ENCODE assay signal across 10 cellular contexts in the genomic region with DNA sequence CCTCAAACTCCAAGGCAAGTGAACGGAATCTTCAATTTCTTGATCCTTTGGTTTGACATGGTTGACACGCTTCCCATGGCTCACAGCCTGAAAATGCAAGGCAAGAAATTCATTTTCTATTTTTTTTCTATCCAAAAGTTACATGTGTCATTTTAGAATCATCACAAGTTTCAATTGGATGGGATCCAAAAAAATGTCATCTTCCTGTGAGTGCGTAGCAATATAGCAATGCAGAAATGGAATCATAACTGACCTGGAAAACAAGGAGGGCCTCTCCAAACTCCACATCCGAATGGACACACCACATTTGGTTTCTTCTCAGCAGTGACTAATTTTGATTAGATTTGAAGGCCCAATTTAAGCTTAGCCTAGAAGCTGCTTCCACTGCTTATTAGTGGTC.
DNase-seq lines count a peak whose midpoint lies in the region; ATAC-seq, FAIRE-seq and TF ChIP-seq lines count a peak whose summit lies in the region.
"Had no signal": no experiment of that assay in that cellular context is flagged by ENCODE, and none has a peak within 500 bp of the region (broad histone marks: within the 10 kb centered on the region; RNA-seq: fewer than 3 reads in every experiment).

No MANE protein-coding gene starts in this region.

- H3K4me3 ChIP-seq in SK-N-MC (no peak overlapping the region), keratinocyte (ENCODE audit: control insufficient read depth in 2 of 3, extremely low read depth in 1 of 3, insufficient read depth in 2 of 3, low read depth in 1 of 3, low read length in 3 of 3) (no peak overlapping the region), GM23338 (no peak overlapping the region)
- H3K4me3 ChIP-seq: SJSA1 had no signal

- H3K36me3 ChIP-seq in SK-N-MC (ENCODE audit: insufficient read depth, low read length) (no peaks in the 10 kb centered on the region), keratinocyte (ENCODE audit: control insufficient read depth in 2 of 2, extremely low read depth in 1 of 2, insufficient read depth in 2 of 2, low read length in 2 of 2) (no peaks in the 10 kb centered on the region), GM23338 (ENCODE audit: insufficient read depth) (no peaks in the 10 kb centered on the region)
- H3K36me3 ChIP-seq: SJSA1 had no signal

- H3K9me3 ChIP-seq in SK-N-MC (ENCODE audit: low read depth, low read length) = no peaks in the 10 kb centered on the region
- H3K9me3 ChIP-seq in keratinocyte (ENCODE audit: control insufficient read depth, low read depth, low read length) = no peaks in the 10 kb centered on the region
- H3K9me3 ChIP-seq: SJSA1 had no signal

- H3K9me3 Mint-ChIP-seq in GM23338 = no peaks in the 10 kb centered on the region

- dilution Hi-C loops in keratinocyte (cut with MboI; ENCODE audit: extremely low pct_ligation_motif_present, low sequenced_read_pairs) = no loop called here

- H4K20me1 ChIP-seq in keratinocyte (ENCODE audit: control insufficient read depth, extremely low read depth, insufficient read depth, low read length) (no peaks in the 10 kb centered on the region), GM23338 (replicated peaks; ENCODE audit: insufficient read depth) (no peaks in the 10 kb centered on the region)

- H3K4me1 ChIP-seq in keratinocyte (ENCODE audit: control insufficient read depth, extremely low read depth, insufficient read depth, low read length) = peaks cover 23% of the 10 kb centered on the region
- peaks cover 15% of the 10 kb centered on the region for H3K4me1 ChIP-seq in GM23338 (ENCODE audit: insufficient read depth)

- H3K9ac ChIP-seq in SK-N-MC (ENCODE audit: insufficient read length) (peak overlapping the region; percentile 30), keratinocyte (ENCODE audit: control insufficient read depth, extremely low read depth, insufficient read depth, low read length) (no peak overlapping the region)

- TF ChIP-seq POLR2A in H54 (IDR thresholded peaks at IDR 0.05; ENCODE audit: low read depth, low read length) = no peak

- no peak for DNase-seq in H54 (ENCODE audit: insufficient read length, low spot score)
- DNase-seq in NCI-H69 (lab: John Stamatoyannopoulos, UW) = peak; percentile 35
- DNase-seq in SK-N-MC (ENCODE audit: low read depth, low spot score) = no peak
- DNase-seq in keratinocyte (ENCODE audit: low read depth, low spot score) = no peak
- no peak for DNase-seq in GM23338 (ENCODE audit: low spot score)
- no peak for DNase-seq in NCI-H1092 treated with DMSO at 0.1 percent for 48 hours (lab: John Stamatoyannopoulos, UW)
- DNase-seq: MV-4-11 had no signal

- H3K27ac ChIP-seq in SK-N-MC (no peak overlapping the region), keratinocyte (ENCODE audit: control insufficient read depth, insufficient read depth, low read length) (peak overlapping the region; percentile 30), GM23338 (ENCODE audit: low read depth) (no peak overlapping the region)
- H3K27ac ChIP-seq: SJSA1 had no signal

- TF ChIP-seq CTCF in keratinocyte (optimal IDR thresholded peaks at IDR 0.05 in 1 of 3, IDR thresholded peaks at IDR 0.05 in 1 of 3, conservative IDR thresholded peaks at IDR 0.05 in 1 of 3; ENCODE audit: extremely low read depth in 1 of 3, insufficient read depth in 2 of 3, low read length in 3 of 3) (no peak), GM23338 (conservative IDR thresholded peaks at IDR 0.05; ENCODE audit: low read depth in 2 of 2) (no peak)

- peaks cover 6% of the 10 kb centered on the region for H3K27me3 Mint-ChIP-seq in GM23338 (ENCODE audit: insufficient read depth, low read depth, poor library complexity)

- no peaks in the 10 kb centered on the region for H3K79me2 ChIP-seq in keratinocyte (ENCODE audit: control insufficient read depth, insufficient read depth, low read length)
- no peaks in the 10 kb centered on the region for H3K79me2 ChIP-seq in GM23338 (replicated peaks; ENCODE audit: insufficient read depth)

- no peaks in the 10 kb centered on the region for H3K9me2 ChIP-seq in GM23338 (ENCODE audit: insufficient read depth)

- peak; percentile 43 for FAIRE-seq in H54 (lab: Jason Lieb, UNC)
- no peak for FAIRE-seq in keratinocyte (lab: Jason Lieb, UNC)
- FAIRE-seq: GM12892 had no signal

- H3K27me3 ChIP-seq in keratinocyte (ENCODE audit: control insufficient read depth, extremely low read depth, insufficient read depth, low read length) (no peaks in the 10 kb centered on the region), GM23338 (ENCODE audit: insufficient read depth) (no peaks in the 10 kb centered on the region)
- H3K27me3 ChIP-seq: SJSA1 had no signal

- H2AFZ ChIP-seq in keratinocyte (ENCODE audit: control insufficient read depth, low read length) (no peak overlapping the region), GM23338 (no peak overlapping the region)

- no peaks in the 10 kb centered on the region for H3F3A ChIP-seq in GM23338 (replicated peaks; ENCODE audit: low read depth)

- H3K36me3 Mint-ChIP-seq in GM23338 (ENCODE audit: low read depth) = no peaks in the 10 kb centered on the region

- H3K27ac Mint-ChIP-seq in GM23338 = no peak overlapping the region

- H3K4me3 Mint-ChIP-seq in GM23338 = no peak overlapping the region

- H3K4me1 Mint-ChIP-seq in GM23338 = peaks cover 39% of the 10 kb centered on the region

- ATAC-seq in GM23338 (no peak), HG03159 (IDR thresholded peaks at IDR 0.05; ENCODE audit: unreplicated experiment) (no peak)

- H3K9me1 ChIP-seq in keratinocyte (ENCODE audit: control insufficient read depth, extremely low read depth, insufficient read depth, low read length) = no peaks in the 10 kb centered on the region

- H3K4me2 ChIP-seq in keratinocyte (ENCODE audit: control insufficient read depth, extremely low read depth, insufficient read depth, low read depth, low read length) (no peak overlapping the region), GM23338 (no peak overlapping the region)

TF ChIP-seq in GM23338, 12 proteins besides CTCF, POLR2A, EP300 and RAD21 (continues in another document):
- no peak for TF ChIP-seq POLR2AphosphoS5 (IDR thresholded peaks at IDR 0.05; ENCODE audit: low read depth)
- no peak for TF ChIP-seq JUNB (IDR thresholded peaks at IDR 0.05; ENCODE audit: unreplicated experiment)
- TF ChIP-seq ZNF462 (CRISPR knock-in tag; IDR thresholded peaks at IDR 0.05) = no peak
- no peak for TF ChIP-seq NANOG (IDR thresholded peaks at IDR 0.05; ENCODE audit: borderline replicate concordance)
- TF ChIP-seq STAT1 (IDR thresholded peaks at IDR 0.05; ENCODE audit: unreplicated experiment) = no peak
- TF ChIP-seq ZNF331 (CRISPR knock-in tag; IDR thresholded peaks at IDR 0.05; ENCODE audit: low read depth) = no peak
